In genomic region chr5:4215143-4215542, GRCh38 we compare ENCODE assay signal across 10 cellular contexts.
"Had no signal": no experiment of that assay in that cellular context is flagged by ENCODE, and none has a peak within 500 bp of the region (broad histone marks: within the 10 kb centered on the region; RNA-seq: fewer than 3 reads in every experiment).

No MANE protein-coding gene starts in this region.

- H3K27ac Mint-ChIP-seq: GM23338, H9, HFFc6, IgD-negative memory B cell had no signal

- H3K9me3 Mint-ChIP-seq: GM23338 had no signal

- H3K4me1 Mint-ChIP-seq: IgD-negative memory B cell had no signal

- H3K4me3 ChIP-seq: GM23338 had no signal

- ATAC-seq: GM23338, HepG2 had no signal

- H3K27ac ChIP-seq: HL-60 had no signal

- H2AFZ ChIP-seq: GM23338 had no signal

- H3K4me2 ChIP-seq: GM23338 had no signal

- H3K27me3 Mint-ChIP-seq: IgD-negative memory B cell had no signal

- DNase-seq: H9, HCEC 1CT, HFFc6, KG1 had no signal

- H3K4me3 Mint-ChIP-seq: GM23338, H9, HFFc6, IgD-negative memory B cell had no signal

- FAIRE-seq: H1, H54, HepG2 had no signal
